In genomic region chr1:154493276-154493675, GRCh38 we compare ENCODE assay signal across 12 cellular contexts. TPM values are rescaled to one million over a fixed set of nuclear protein-coding genes. Genes with fewer than 3 reads are reported as not detected.
DNase-seq lines count a peak whose midpoint lies in the region; ATAC-seq and TF ChIP-seq lines count a peak whose summit lies in the region.
"Had no signal": no experiment of that assay in that cellular context is flagged by ENCODE, and none has a peak within 500 bp of the region (broad histone marks: within the 10 kb centered on the region; RNA-seq: fewer than 3 reads in every experiment).

No MANE protein-coding gene starts in this region.

- no peak for TF ChIP-seq POLR2A in right lobe of liver (IDR thresholded peaks at IDR 0.05)

- peak overlapping the region; percentile 38 to 93 (median 74) for H3K4me3 Mint-ChIP-seq in IgD-negative memory B cell
- H3K4me3 Mint-ChIP-seq in activated T-helper 17 cell treated with anti-CD3 and anti-CD28 coated beads, Interleukin-2, amount 50 U/mL, for 72 hours: peak overlapping the region; percentile 46

- H3K9me3 Mint-ChIP-seq in IgD-negative memory B cell: peaks cover 0 to 3% (median 0%) of the 10 kb centered on the region in 3 donors
- no peaks in the 10 kb centered on the region for H3K9me3 Mint-ChIP-seq in activated T-helper 17 cell treated with anti-CD3 and anti-CD28 coated beads, Interleukin-2, amount 50 U/mL, for 72 hours
- H3K9me3 Mint-ChIP-seq: activated T-cell treated with anti-CD3 and anti-CD28 coated beads, Interleukin-2, amount 50 U/mL, for 72 hours had no signal

- DNase-seq in right lobe of liver (peak; percentile 36 to 61 (median 59)), NCI-H1694 treated with DMSO at 0.1 percent for 48 hours (lab: John Stamatoyannopoulos, UW) (no peak), NCI-H82 (lab: John Stamatoyannopoulos, UW) (no peak)
- DNase-seq: DND-41, PC-9 had no signal

- H3K9me3 ChIP-seq in BLaER1: no peaks in the 10 kb centered on the region
- no peaks in the 10 kb centered on the region for H3K9me3 ChIP-seq in right lobe of liver

- H3K4me3 ChIP-seq in BLaER1 (peak overlapping the region; percentile 13; the same call in 1 of the 2 replicates), right lobe of liver (no peak overlapping the region)
- H3K4me3 ChIP-seq: PC-9 had no signal

- no peak for TF ChIP-seq CTCF in right lobe of liver (IDR thresholded peaks at IDR 0.05)

- H3K27me3 Mint-ChIP-seq in IgD-negative memory B cell: peaks cover 1% of the 10 kb centered on the region
- no peaks in the 10 kb centered on the region for H3K27me3 Mint-ChIP-seq in activated T-helper 17 cell treated with anti-CD3 and anti-CD28 coated beads, Interleukin-2, amount 50 U/mL, for 72 hours

- ATAC-seq in activated T-helper 17 cell treated with anti-CD3 and anti-CD28 coated beads, Interleukin-2, amount 50 U/mL, for 72 hours (replicated peaks): no peak
- ATAC-seq in right lobe of liver: peak; percentile 53 to 61 (median 58)
- no peak for ATAC-seq in HG02623 (IDR thresholded peaks at IDR 0.05; ENCODE audit: unreplicated experiment)
- ATAC-seq in HG03097 (IDR thresholded peaks at IDR 0.05; ENCODE audit: low FRiP score, unreplicated experiment): no peak
- ATAC-seq: activated T-cell treated with anti-CD3 and anti-CD28 coated beads, Interleukin-2, amount 50 U/mL, for 72 hours had no signal

- WGBS in right lobe of liver (ENCODE audit: insufficient coverage, low coverage, low lambda C conversion rate, missing lambda C conversion rate): 60% methylated on average over 8 of the region's 8 CpGs

- H3K27ac ChIP-seq in BLaER1: peak overlapping the region; percentile 57
- peak overlapping the region in 1 of 3 donors; percentile 5 for H3K27ac ChIP-seq in right lobe of liver
- H3K27ac ChIP-seq: PC-9 had no signal

- H3K27me3 ChIP-seq in BLaER1 (no peaks in the 10 kb centered on the region), right lobe of liver (no peaks in the 10 kb centered on the region)

- peak overlapping the region; percentile 25; the same call in 1 of the 2 replicates for H3K9ac ChIP-seq in BLaER1

- intact Hi-C loops in right lobe of liver (cut with DNase I): no loop called here

- H3K4me2 ChIP-seq in BLaER1: peak overlapping the region; percentile 78
- H3K4me2 ChIP-seq: PC-9 had no signal

- H4K20me1 ChIP-seq in BLaER1: no peaks in the 10 kb centered on the region

- H3K36me3 ChIP-seq in BLaER1 (no peaks in the 10 kb centered on the region), right lobe of liver (no peaks in the 10 kb centered on the region)

- peaks cover 1% of the 10 kb centered on the region for H3K36me3 Mint-ChIP-seq in IgD-negative memory B cell
- H3K36me3 Mint-ChIP-seq in activated T-helper 17 cell treated with anti-CD3 and anti-CD28 coated beads, Interleukin-2, amount 50 U/mL, for 72 hours (ENCODE audit: low read depth): no peaks in the 10 kb centered on the region

- peaks cover 51 to 62% (median 58%) of the 10 kb centered on the region in 3 donors for H3K4me1 Mint-ChIP-seq in IgD-negative memory B cell
- H3K4me1 Mint-ChIP-seq in activated T-helper 17 cell treated with anti-CD3 and anti-CD28 coated beads, Interleukin-2, amount 50 U/mL, for 72 hours: peaks cover 26% of the 10 kb centered on the region

- peaks cover 66% of the 10 kb centered on the region for H3K4me1 ChIP-seq in BLaER1
- peaks cover 0 to 29% (median 2%) of the 10 kb centered on the region in 4 donors for H3K4me1 ChIP-seq in right lobe of liver

- H3K27ac Mint-ChIP-seq in IgD-negative memory B cell: peak overlapping the region; percentile 52 to 93 (median 60)
- no peak overlapping the region for H3K27ac Mint-ChIP-seq in activated T-helper 17 cell treated with anti-CD3 and anti-CD28 coated beads, Interleukin-2, amount 50 U/mL, for 72 hours
- H3K27ac Mint-ChIP-seq: activated T-cell treated with anti-CD3 and anti-CD28 coated beads, Interleukin-2, amount 50 U/mL, for 72 hours had no signal

RNA-seq across cellular contexts. Expression of gene TDRD10, which starts 8.7 kb away (rescaled TPM):
- not detected for polyA plus RNA-seq in IgD-negative memory B cell
- not detected for total RNA-seq in activated T-helper 17 cell treated with anti-CD3 and anti-CD28 coated beads, Interleukin-2, amount 50 U/mL, for 72 hours
- total RNA-seq in right lobe of liver: 1 to 10 TPM in 5 of 6 experiments, under 1 TPM in 1; 0.92 to 2.2 (median 1.4) TPM
- total RNA-seq: epithelial cell of proximal tubule, PC-9 had no signal

RNA-seq across cellular contexts. Expression of gene SHE, which starts 8.9 kb away (rescaled TPM):
- not detected for polyA plus RNA-seq in IgD-negative memory B cell
- total RNA-seq in activated T-helper 17 cell treated with anti-CD3 and anti-CD28 coated beads, Interleukin-2, amount 50 U/mL, for 72 hours: under 1 TPM in 1 of 2 donors, not detected in 1; 0.03 TPM
- 1 to 10 TPM; 4.0 to 5.6 (median 4.7) TPM for total RNA-seq in right lobe of liver
- total RNA-seq: PC-9 had no signal

Comparison
In these comparisons a context has a peak if more than half of its experiments do, and no peak if none do; other contexts are left out.
1. ATAC-seq: peak in right lobe of liver (4 of 4); none in activated T-helper 17 cell treated with anti-CD3 and anti-CD28 coated beads, Interleukin-2, amount 50 U/mL, for 72 hours (single experiment), HG02623 (single experiment) and HG03097 (single experiment).
2. DNase-seq: peak in right lobe of liver (3 of 3); none in NCI-H1694 treated with DMSO at 0.1 percent for 48 hours (single experiment) and NCI-H82 (single experiment).
3. RNA of gene SHE, which starts 8.9 kb away (total RNA-seq): 4.0 to 5.6 TPM in right lobe of liver; 0.03 TPM in activated T-helper 17 cell treated with anti-CD3 and anti-CD28 coated beads, Interleukin-2, amount 50 U/mL, for 72 hours; every median in the first group is over 4 times any median in the second.